ENCODE assay signal across 33 cellular contexts in the genomic region with DNA sequence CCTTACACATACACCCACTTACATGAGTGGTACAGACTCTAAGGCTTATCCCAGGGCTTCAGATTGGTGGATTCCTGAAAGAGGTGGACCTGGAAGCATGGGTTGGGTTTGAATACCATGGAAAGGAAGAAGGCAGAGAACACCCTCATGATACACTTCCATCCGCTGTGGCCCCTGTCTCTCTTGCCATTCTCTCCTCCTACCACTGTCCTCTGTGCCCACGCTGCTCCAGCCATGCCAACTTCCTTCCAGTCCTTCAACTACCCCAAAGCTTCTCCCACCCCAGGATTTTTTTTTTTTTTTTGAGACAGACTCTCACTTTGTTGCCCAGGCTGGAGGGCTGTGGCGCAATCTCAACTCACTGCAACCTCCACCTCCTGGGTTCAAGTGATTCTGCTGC. TPM values are rescaled to one million over a fixed set of nuclear protein-coding genes. Genes with fewer than 3 reads are reported as not detected.
DNase-seq lines count a peak whose midpoint lies in the region; ATAC-seq, FAIRE-seq and TF ChIP-seq lines count a peak whose summit lies in the region.
"Had no signal": no experiment of that assay in that cellular context is flagged by ENCODE, and none has a peak within 500 bp of the region (broad histone marks: within the 10 kb centered on the region; RNA-seq: fewer than 3 reads in every experiment).

No MANE protein-coding gene starts in this region.

- H2BK15ac ChIP-seq in IMR-90 (ENCODE audit: low read depth, low read length): peak overlapping the region; percentile 66; the same call in 1 of the 3 replicates

- no peak overlapping the region for H2AK9ac ChIP-seq in IMR-90 (replicated peaks; ENCODE audit: low read depth, low read length, poor library complexity)

- H3K9me1 ChIP-seq in IMR-90 (ENCODE audit: insufficient read depth, low read length): peaks cover 11% of the 10 kb centered on the region
- no peaks in the 10 kb centered on the region for H3K9me1 ChIP-seq in K562 (ENCODE audit: control insufficient read depth, insufficient read depth, low read length)

- no peaks in the 10 kb centered on the region for H3K79me2 ChIP-seq in K562 (ENCODE audit: control insufficient read depth, insufficient read depth, low read length)
- no peaks in the 10 kb centered on the region for H3K79me2 ChIP-seq in PC-3 (ENCODE audit: low read length)

- FAIRE-seq in K562 (lab: Jason Lieb, UNC): no peak
- FAIRE-seq: GM19239 had no signal

- dilution Hi-C loops in IMR-90 (cut with HindIII; ENCODE audit: low sequenced_read_pairs, unreplicated experiment): no loop called here

- TF ChIP-seq POLR2A in IMR-90 (IDR thresholded peaks at IDR 0.05; ENCODE audit: low read depth, low read length): no peak
- no peak for TF ChIP-seq POLR2A in K562 (conservative IDR thresholded peaks at IDR 0.05)

- CTCF ChIA-PET in IMR-90 (lab: Yijun Ruan, JAX): interaction anchor here (0.6 to 1.6 kb wide), 6 partner anchors 8 to 1576 kb away, joined by 3 to 5 read pairs (median 4); no protein-coding TSS in a partner anchor
- CTCF ChIA-PET in K562 (lab: Yijun Ruan, JAX; ENCODE audit: low intra/inter-chr PET ratio): no interaction called here
- CTCF ChIA-PET in PC-3 (lab: Charles Lee): no interaction called here

- H3K4me2 ChIP-seq in IMR-90 (ENCODE audit: low read depth, low read length): no peak overlapping the region
- no peak overlapping the region for H3K4me2 ChIP-seq in K562 (ENCODE audit: insufficient read depth, low read length)
- no peak overlapping the region for H3K4me2 ChIP-seq in PC-3 (ENCODE audit: low read length)

- H3K79me1 ChIP-seq in IMR-90 (ENCODE audit: low read depth in 1 of 2, low read length in 2 of 2): peaks cover 0 to 19% of the 10 kb centered on the region in 2 experiments; a peak in 3 of 4 replicates

- peak overlapping the region; percentile 69 for H2AK5ac ChIP-seq in IMR-90 (ENCODE audit: low read depth, low read length)

- H3K27me3 ChIP-seq in IMR-90 (ENCODE audit: control insufficient read depth, insufficient read depth, low read length) (no peaks in the 10 kb centered on the region), K562 (ENCODE audit: control insufficient read depth in 2 of 2, insufficient read depth in 2 of 2, low read length in 2 of 2) (peaks cover 3 to 33% of the 10 kb centered on the region in 2 experiments; a peak in 3 of 5 replicates), subcutaneous abdominal adipose tissue (ENCODE audit: control insufficient read depth in 5 of 5, insufficient read depth in 4 of 5, low read length in 5 of 5) (no peaks in the 10 kb centered on the region), PC-3 (ENCODE audit: low read length) (no peaks in the 10 kb centered on the region)
- H3K27me3 ChIP-seq: Peyer's patch, suprapubic skin had no signal

- no peak overlapping the region for H3K18ac ChIP-seq in IMR-90 (ENCODE audit: low read depth, low read length)

- no peaks in the 10 kb centered on the region for H3K9me3 Mint-ChIP-seq in nephron
- H3K9me3 Mint-ChIP-seq: activated T-helper 2 cell treated with anti-CD3 and anti-CD28 coated beads, Interferon-gamma antibody, Interleukin-2, Interleukin-4, amounts not matched to agents 10 μg/mL and 5 μg/mL and 100 μg/mL, durations not matched to agents 14 hours and 24 hours and 36 hours; stimulated activated memory B cell treated with anti-CD40 and anti-IgM and Interleukin-4, amounts not matched to agents 10 μg/mL and 1 μg/mL and 100 μg/mL, for 72 hours had no signal

- peaks cover 6% of the 10 kb centered on the region for H3K36me3 Mint-ChIP-seq in nephron (ENCODE audit: low read depth)
- H3K36me3 Mint-ChIP-seq: CD4-positive, alpha-beta memory T cell; stimulated activated memory B cell treated with anti-CD40 and anti-IgM and Interleukin-4, amounts not matched to agents 10 μg/mL and 1 μg/mL and 100 μg/mL, for 72 hours had no signal

- H3K56ac ChIP-seq in IMR-90 (ENCODE audit: extremely low read depth, insufficient read depth, low read length): no peak overlapping the region

- H3K4me1 ChIP-seq in IMR-90 (ENCODE audit: control insufficient read depth, insufficient read depth, low read length) (peaks cover 9% of the 10 kb centered on the region), K562 (replicated peaks in 1 of 2; ENCODE audit: control insufficient read depth in 2 of 2, insufficient read depth in 2 of 2, low read length in 2 of 2) (peaks cover 6 to 17% of the 10 kb centered on the region in 2 experiments; a peak in 4 of 5 replicates), subcutaneous abdominal adipose tissue (ENCODE audit: control insufficient read depth in 5 of 5, insufficient read depth in 5 of 5, low read length in 5 of 5) (peaks cover 7 to 45% (median 34%) of the 10 kb centered on the region in 5 donors), PC-3 (ENCODE audit: insufficient read depth, low read length) (peaks cover 22% of the 10 kb centered on the region)

- POLR2A ChIA-PET in IMR-90 (lab: Charles Lee; ENCODE audit: unreplicated experiment): interaction anchor here (0.5 to 2.6 kb wide), 2 partner anchors 8 to 11 kb away, joined by 3 to 61 read pairs; no protein-coding TSS in a partner anchor
- POLR2A ChIA-PET in K562 (lab: Yijun Ruan, JAX): interaction anchor here (0.6 to 2.4 kb wide), 3 partner anchors 13 to 83 kb away, joined by 3 to 8 read pairs (median 3); no protein-coding TSS in a partner anchor
- POLR2A ChIA-PET in PC-3 (lab: Charles Lee; ENCODE audit: unreplicated experiment): no interaction called here

- TF ChIP-seq CTCF in IMR-90 (conservative IDR thresholded peaks at IDR 0.05; ENCODE audit: low read depth, low read length): no peak
- no peak for TF ChIP-seq CTCF in K562 (IDR thresholded peaks at IDR 0.05 in 2 of 3, conservative IDR thresholded peaks at IDR 0.05 in 1 of 3; ENCODE audit: insufficient read depth in 2 of 3, low read depth in 1 of 3, low read length in 3 of 3)
- TF ChIP-seq CTCF in nephron (IDR thresholded peaks at IDR 0.05; ENCODE audit: unreplicated experiment in 3 of 3): no peak
- TF ChIP-seq CTCF in PC-3 (conservative IDR thresholded peaks at IDR 0.05; ENCODE audit: low read depth, low read length): no peak

- H4K91ac ChIP-seq in IMR-90 (ENCODE audit: insufficient read depth, low read depth, low read length): no peak overlapping the region

- TF ChIP-seq EP300 in K562 (IDR thresholded peaks at IDR 0.05; ENCODE audit: low read length): no peak

- H3K4me3 Mint-ChIP-seq in nephron: peak overlapping the region; percentile 26 to 52 (median 46)
- H3K4me3 Mint-ChIP-seq: B cell; CD4-positive, alpha-beta memory T cell; stimulated activated memory B cell treated with anti-CD40 and anti-IgM and Interleukin-4, amounts not matched to agents 10 μg/mL and 1 μg/mL and 100 μg/mL, for 72 hours had no signal

- no peaks in the 10 kb centered on the region for H3K27me3 Mint-ChIP-seq in nephron (ENCODE audit: low read depth)

- H2BK5ac ChIP-seq in IMR-90 (ENCODE audit: low read depth, low read length, poor library complexity, severe bottlenecking): no peak overlapping the region

- peak overlapping the region; percentile 20; the same call in 1 of the 2 replicates for H2BK20ac ChIP-seq in IMR-90 (ENCODE audit: low read depth, low read length)

- in situ Hi-C loops in IMR-90 (cut with MboI; ENCODE audit: low sequenced_read_pairs): no loop called here
- in situ Hi-C loops in K562 (cut with MboI): no loop called here

- H3K27ac Mint-ChIP-seq in nephron: peak overlapping the region; percentile 69 to 97 (median 93)
- H3K27ac Mint-ChIP-seq: activated T-helper 2 cell treated with anti-CD3 and anti-CD28 coated beads, Interferon-gamma antibody, Interleukin-2, Interleukin-4, amounts not matched to agents 10 μg/mL and 5 μg/mL and 100 μg/mL, durations not matched to agents 14 hours and 24 hours and 36 hours; B cell; CD4-positive, alpha-beta memory T cell; stimulated activated memory B cell treated with anti-CD40 and anti-IgM and Interleukin-4, amounts not matched to agents 10 μg/mL and 1 μg/mL and 100 μg/mL, for 72 hours had no signal

- intact Hi-C loops in IMR-90 (cut with micrococcal nuclease) (no loop called here), K562 (cut with micrococcal nuclease) (no loop called here), PC-3 (cut with micrococcal nuclease) (no loop called here)

- H3K27ac ChIP-seq in IMR-90 (ENCODE audit: insufficient read depth, low read length) (no peak overlapping the region), K562 (ENCODE audit: extremely low read depth, low read depth, low read length) (no peak overlapping the region), subcutaneous abdominal adipose tissue (ENCODE audit: low read depth, low read length) (peak overlapping the region; percentile 99), PC-3 (ENCODE audit: low read length) (no peak overlapping the region)
- H3K27ac ChIP-seq: VCaP had no signal

- no peak overlapping the region for H3K4me3 ChIP-seq in IMR-90 (ENCODE audit: insufficient read depth, low read depth, low read length)
- H3K4me3 ChIP-seq in K562: no peak overlapping the region
- H3K4me3 ChIP-seq in subcutaneous abdominal adipose tissue (ENCODE audit: low read depth in 1 of 5, low read length in 5 of 5): no peak overlapping the region
- no peak overlapping the region for H3K4me3 ChIP-seq in PC-3 (ENCODE audit: low read length)
- H3K4me3 ChIP-seq: HAP-1, Peyer's patch, suprapubic skin had no signal

- H3K14ac ChIP-seq in IMR-90 (replicated peaks; ENCODE audit: low read depth, low read length): no peak overlapping the region

- no peak for ATAC-seq in IMR-90 (ENCODE audit: low read depth)
- no peak for ATAC-seq in K562
- ATAC-seq in PC-3: no peak
- ATAC-seq: left cardiac atrium; stimulated activated memory B cell treated with anti-CD40 and anti-IgM and Interleukin-4, amounts not matched to agents 10 μg/mL and 1 μg/mL and 100 μg/mL, for 72 hours had no signal

- H3K23ac ChIP-seq in IMR-90 (ENCODE audit: low read depth, low read length): peak overlapping the region; percentile 63; the same call in 1 of the 2 replicates

- TF ChIP-seq RAD21 in IMR-90 (IDR thresholded peaks at IDR 0.05; ENCODE audit: low read length) (no peak), K562 (CRISPR knock-in tag; conservative IDR thresholded peaks at IDR 0.05 in 1 of 2, IDR thresholded peaks at IDR 0.05 in 1 of 2) (no peak)

- H3K4ac ChIP-seq in IMR-90 (ENCODE audit: low read depth, low read length): peak overlapping the region; percentile 22; the same call in 1 of the 2 replicates

- BruUV-seq in IMR-90 (replicated peaks; lab: Mats Ljungman, UMichigan) (no TSS peak), K562 (replicated peaks; lab: Mats Ljungman, UMichigan) (no TSS peak), PC-3 (replicated peaks; lab: Mats Ljungman, UMichigan) (no TSS peak)

- H3K9ac ChIP-seq in IMR-90 (ENCODE audit: low read depth, low read length): no peak overlapping the region
- H3K9ac ChIP-seq in K562 (ENCODE audit: insufficient read depth in 1 of 2, low read depth in 2 of 2, low read length in 2 of 2): no peak overlapping the region
- H3K9ac ChIP-seq in subcutaneous abdominal adipose tissue (ENCODE audit: low read length in 5 of 5): no peak overlapping the region
- H3K9ac ChIP-seq in PC-3 (ENCODE audit: low read length): no peak overlapping the region

- H4K5ac ChIP-seq in IMR-90 (ENCODE audit: low read depth, low read length): no peak overlapping the region

- no peaks in the 10 kb centered on the region for H3F3A ChIP-seq in PC-3 (ENCODE audit: low read length, unreplicated experiment)

- no peak for DNase-seq in IMR-90
- no peak for DNase-seq in K562 (ENCODE audit: extremely low read depth in 1 of 4, low spot score in 3 of 4)
- DNase-seq in GM03348 (ENCODE audit: low spot score): no peak
- DNase-seq in NCI-H2081 treated with DMSO at 0.1 percent for 48 hours (lab: John Stamatoyannopoulos, UW): no peak
- no peak for DNase-seq in KG1 (lab: John Stamatoyannopoulos, UW)
- no peak for DNase-seq in PC-3
- DNase-seq: activated CD4-positive, alpha-beta T cell treated with anti-CD3 and anti-CD28 coated beads for 4 hours; activated CD8-positive, alpha-beta memory T cell treated with anti-CD3 and anti-CD28 coated beads for 24 hours; activated naive CD4-positive, alpha-beta T cell treated with anti-CD3 and anti-CD28 coated beads, Interleukin-2, amount 50 U/mL, for 16 hours; activated T-cell treated with anti-CD3 and anti-CD28 coated beads for 4 hours; amniotic stem cell; CD4-positive, alpha-beta memory T cell; effector CD4-positive, alpha-beta T cell; hippocampal formation; Kasumi-1; left cardiac atrium; NCI-H1436; NCI-H2081; NCI-H345; NCI-H69; Peyer's patch; SIG-M5; SW 1271; T-helper 9 cell had no signal

- H4K20me1 ChIP-seq in IMR-90 (ENCODE audit: insufficient read depth, low read length) (peaks cover 28% of the 10 kb centered on the region), K562 (replicated peaks; ENCODE audit: control insufficient read depth, insufficient read depth, low read length) (no peaks in the 10 kb centered on the region), PC-3 (ENCODE audit: low read length) (no peaks in the 10 kb centered on the region)

- no peak overlapping the region for H2BK120ac ChIP-seq in IMR-90 (ENCODE audit: low read depth, low read length)

- no peak overlapping the region for H4K8ac ChIP-seq in IMR-90 (ENCODE audit: low read depth in 2 of 2, low read length in 2 of 2)

- WGBS in IMR-90 (ENCODE audit: extremely low coverage in 2 of 2, insufficient read length in 1 of 2), 2 experiments: 80% methylated on average over 1 of the region's 3 CpGs; no CpG with 5 or more reads in 1 of the 2 experiments
- WGBS in K562 (ENCODE audit: insufficient coverage, low coverage, missing lambda C conversion rate): 31% methylated on average over 3 of the region's 3 CpGs

- H3K36me3 ChIP-seq in IMR-90 (ENCODE audit: control insufficient read depth, insufficient read depth, low read length): peaks cover 5% of the 10 kb centered on the region
- no peaks in the 10 kb centered on the region for H3K36me3 ChIP-seq in K562 (ENCODE audit: control insufficient read depth, insufficient read depth, low read length)
- H3K36me3 ChIP-seq in subcutaneous abdominal adipose tissue (ENCODE audit: control insufficient read depth in 5 of 5, insufficient read depth in 5 of 5, low read length in 5 of 5): peaks cover 3 to 7% (median 6%) of the 10 kb centered on the region in 5 donors
- H3K36me3 ChIP-seq in PC-3 (ENCODE audit: low read depth, low read length): no peaks in the 10 kb centered on the region
- H3K36me3 ChIP-seq: HAP-1, Peyer's patch, suprapubic skin had no signal

- H3K9me2 ChIP-seq in PC-3 (replicated peaks; ENCODE audit: low read length): no peaks in the 10 kb centered on the region

- peaks cover 48% of the 10 kb centered on the region for H3K4me1 Mint-ChIP-seq in nephron

- H3K9me3 ChIP-seq in IMR-90 (ENCODE audit: control insufficient read depth, insufficient read depth, low read length): no peaks in the 10 kb centered on the region
- H3K9me3 ChIP-seq in K562 (replicated peaks; ENCODE audit: control insufficient read depth, insufficient read depth, low read depth, low read length): no peaks in the 10 kb centered on the region
- H3K9me3 ChIP-seq in subcutaneous abdominal adipose tissue (ENCODE audit: control insufficient read depth in 5 of 5, low read length in 5 of 5): no peaks in the 10 kb centered on the region
- no peaks in the 10 kb centered on the region for H3K9me3 ChIP-seq in PC-3 (ENCODE audit: low read length)
- H3K9me3 ChIP-seq: HAP-1, Peyer's patch, suprapubic skin had no signal

- no peak overlapping the region for H2AFZ ChIP-seq in IMR-90 (replicated peaks; ENCODE audit: low read length, poor library complexity)
- no peak overlapping the region for H2AFZ ChIP-seq in K562 (ENCODE audit: low read depth, low read length)
- H2AFZ ChIP-seq in PC-3 (ENCODE audit: low read length): no peak overlapping the region

RNA-seq across cellular contexts. Expression of gene SPARC, which starts 1.7 kb away (rescaled TPM):
- total RNA-seq in IMR-90 (2012; rRNA removed): 1,186 and 1,450 TPM in 2 replicates
- polyA plus RNA-seq in IMR-90 (2012; rRNA removed): 4,692 and 5,281 TPM in 2 replicates
- 1,755 and 1,772 TPM in 2 replicates for polyA plus RNA-seq in IMR-90 (2012; cell fraction: cytosol; rRNA removed)
- polyA plus RNA-seq in IMR-90 (2012; cell fraction: nucleus; rRNA removed; ENCODE audit: low replicate concordance): 949 and 1,641 TPM in 2 replicates
- 2.8 and 4.7 TPM in 2 replicates for total RNA-seq in K562 (2011; cell fraction: chromatin; rRNA removed; ENCODE audit: low replicate concordance)
- 2.7 and 4.2 TPM in 2 replicates for total RNA-seq in K562 (2011; cell fraction: nucleolus; rRNA removed)
- 5.5 and 7.9 TPM in 2 replicates for total RNA-seq in K562 (2011; cell fraction: nucleoplasm; rRNA removed)
- 9.4 and 10.5 TPM in 2 replicates for total RNA-seq in K562 (2014; rRNA removed)
- 10.8 and 11.1 TPM in 2 replicates for total RNA-seq in K562 (2014; rRNA removed; fragmentation: Illumina TruSeq; extraction: Trizol)
- 9.9 and 10.5 TPM in 2 replicates for total RNA-seq in K562 (2015; rRNA removed; fragmentation: Illumina TruSeq; extraction: Trizol)
- total RNA-seq in K562 (2021): 20.4 and 24.3 TPM in 2 replicates
- 3.0 and 6.1 TPM in 2 replicates for polyA plus RNA-seq in K562 (2011; rRNA removed)
- 3.5 and 10.7 TPM in 2 replicates for polyA plus RNA-seq in K562 (2011; cell fraction: cytosol; rRNA removed)
- 2.4 and 2.6 TPM in 2 replicates for polyA plus RNA-seq in K562 (2011; cell fraction: nucleus; rRNA removed)
- 39.6 and 46.1 TPM in 2 replicates for polyA plus RNA-seq in K562 (2012)
- 18.5 and 20.2 TPM in 2 replicates for polyA plus RNA-seq in K562 (2014; fragmentation: Illumina TruSeq; extraction: Trizol)
- polyA plus RNA-seq in K562 (2014; fragmentation: Nextera tagmentation; extraction: Ambion mirVana): 10 to 100 TPM; 12.2 to 35.6 TPM
- 10.0 and 14.1 TPM in 2 replicates for polyA plus RNA-seq in K562 (2014; rRNA removed)
- 2.1 and 3.4 TPM in 2 replicates for polyA minus RNA-seq in K562 (2011; rRNA and poly(A)+ RNA removed)
- 2.1 TPM in 1 of 2 replicates, not detected in the other for polyA minus RNA-seq in K562 (2011; cell fraction: cytosol; rRNA and poly(A)+ RNA removed)
- 0.56 and 0.81 TPM in 2 replicates for polyA minus RNA-seq in K562 (2011; cell fraction: nucleus; rRNA and poly(A)+ RNA removed)
- total RNA-seq in PC-3 (2014; rRNA removed): 0.86 and 2.7 TPM in 2 replicates
- total RNA-seq: B cell had no signal

Comparison
In these comparisons a context has a peak if more than half of its experiments do, and no peak if none do; other contexts are left out.
1. RNA of gene SPARC, which starts 1.7 kb away (total RNA-seq): 1,186 to 1,450 TPM in IMR-90; 2.7 to 24.3 TPM in K562 and 0.86 to 2.7 TPM in PC-3; every median in the first group is over 10 times any median in the second.